ENCODE assay signal across 1 cellular context in genomic region chr17:72575542-72576233, GRCh38.
TF ChIP-seq lines count a peak whose summit lies in the region.

No MANE protein-coding gene starts in this region.

TF ChIP-seq in HepG2, 621 proteins besides CTCF, POLR2A, EP300 and RAD21 (continues in another document):
- peak; percentile 20; the same call in 1 of the 2 replicates for TF ChIP-seq FOXP4 (CRISPR knock-in tag; IDR thresholded peaks at IDR 0.05)
- TF ChIP-seq SALL2 (CRISPR knock-in tag; IDR thresholded peaks at IDR 0.05) = no peak
- no peak for TF ChIP-seq ISL2 (CRISPR knock-in tag; IDR thresholded peaks at IDR 0.05)
- TF ChIP-seq ZNF160 (CRISPR knock-in tag; IDR thresholded peaks at IDR 0.05) = no peak
- TF ChIP-seq, protein P1, sequence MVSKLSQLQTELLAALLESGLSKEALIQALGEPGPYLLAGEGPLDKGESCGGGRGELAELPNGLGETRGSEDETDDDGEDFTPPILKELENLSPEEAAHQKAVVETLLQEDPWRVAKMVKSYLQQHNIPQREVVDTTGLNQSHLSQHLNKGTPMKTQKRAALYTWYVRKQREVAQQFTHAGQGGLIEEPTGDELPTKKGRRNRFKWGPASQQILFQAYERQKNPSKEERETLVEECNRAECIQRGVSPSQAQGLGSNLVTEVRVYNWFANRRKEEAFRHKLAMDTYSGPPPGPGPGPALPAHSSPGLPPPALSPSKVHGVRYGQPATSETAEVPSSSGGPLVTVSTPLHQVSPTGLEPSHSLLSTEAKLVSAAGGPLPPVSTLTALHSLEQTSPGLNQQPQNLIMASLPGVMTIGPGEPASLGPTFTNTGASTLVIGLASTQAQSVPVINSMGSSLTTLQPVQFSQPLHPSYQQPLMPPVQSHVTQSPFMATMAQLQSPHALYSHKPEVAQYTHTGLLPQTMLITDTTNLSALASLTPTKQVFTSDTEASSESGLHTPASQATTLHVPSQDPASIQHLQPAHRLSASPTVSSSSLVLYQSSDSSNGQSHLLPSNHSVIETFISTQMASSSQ (IDR thresholded peaks at IDR 0.05; ENCODE audit: low read depth) = no peak
- TF ChIP-seq, protein P1 (CRISPR knock-in tag; IDR thresholded peaks at IDR 0.05; ENCODE audit: borderline replicate concordance) = 0 out of 2 replicates have a peak, but pooled peaks have one; percentile 13
- no peak for TF ChIP-seq RNF2 (conservative IDR thresholded peaks at IDR 0.05; ENCODE audit: low read depth)
- TF ChIP-seq SOX13 (IDR thresholded peaks at IDR 0.05) = no peak
- TF ChIP-seq SOX13 (CRISPR knock-in tag; conservative IDR thresholded peaks at IDR 0.05 in 1 of 2, IDR thresholded peaks at IDR 0.05 in 1 of 2) = peak in 1 of 2 experiments; percentile 52; a peak in 2 of 4 replicates
- TF ChIP-seq, protein P2, sequence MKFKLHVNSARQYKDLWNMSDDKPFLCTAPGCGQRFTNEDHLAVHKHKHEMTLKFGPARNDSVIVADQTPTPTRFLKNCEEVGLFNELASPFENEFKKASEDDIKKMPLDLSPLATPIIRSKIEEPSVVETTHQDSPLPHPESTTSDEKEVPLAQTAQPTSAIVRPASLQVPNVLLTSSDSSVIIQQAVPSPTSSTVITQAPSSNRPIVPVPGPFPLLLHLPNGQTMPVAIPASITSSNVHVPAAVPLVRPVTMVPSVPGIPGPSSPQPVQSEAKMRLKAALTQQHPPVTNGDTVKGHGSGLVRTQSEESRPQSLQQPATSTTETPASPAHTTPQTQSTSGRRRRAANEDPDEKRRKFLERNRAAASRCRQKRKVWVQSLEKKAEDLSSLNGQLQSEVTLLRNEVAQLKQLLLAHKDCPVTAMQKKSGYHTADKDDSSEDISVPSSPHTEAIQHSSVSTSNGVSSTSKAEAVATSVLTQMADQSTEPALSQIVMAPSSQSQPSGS (CRISPR knock-in tag; IDR thresholded peaks at IDR 0.05) = no peak
- TF ChIP-seq, protein P3, sequence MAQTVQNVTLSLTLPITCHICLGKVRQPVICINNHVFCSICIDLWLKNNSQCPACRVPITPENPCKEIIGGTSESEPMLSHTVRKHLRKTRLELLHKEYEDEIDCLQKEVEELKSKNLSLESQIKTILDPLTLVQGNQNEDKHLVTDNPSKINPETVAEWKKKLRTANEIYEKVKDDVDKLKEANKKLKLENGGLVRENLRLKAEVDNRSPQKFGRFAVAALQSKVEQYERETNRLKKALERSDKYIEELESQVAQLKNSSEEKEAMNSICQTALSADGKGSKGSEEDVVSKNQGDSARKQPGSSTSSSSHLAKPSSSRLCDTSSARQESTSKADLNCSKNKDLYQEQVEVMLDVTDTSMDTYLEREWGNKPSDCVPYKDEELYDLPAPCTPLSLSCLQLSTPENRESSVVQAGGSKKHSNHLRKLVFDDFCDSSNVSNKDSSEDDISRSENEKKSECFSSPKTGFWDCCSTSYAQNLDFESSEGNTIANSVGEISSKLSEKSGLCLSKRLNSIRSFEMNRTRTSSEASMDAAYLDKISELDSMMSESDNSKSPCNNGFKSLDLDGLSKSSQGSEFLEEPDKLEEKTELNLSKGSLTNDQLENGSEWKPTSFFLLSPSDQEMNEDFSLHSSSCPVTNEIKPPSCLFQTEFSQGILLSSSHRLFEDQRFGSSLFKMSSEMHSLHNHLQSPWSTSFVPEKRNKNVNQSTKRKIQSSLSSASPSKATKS (CRISPR knock-in tag; IDR thresholded peaks at IDR 0.05) = no peak
- TF ChIP-seq ZMAT3 (CRISPR knock-in tag; conservative IDR thresholded peaks at IDR 0.05) = no peak
- TF ChIP-seq, protein P4, sequence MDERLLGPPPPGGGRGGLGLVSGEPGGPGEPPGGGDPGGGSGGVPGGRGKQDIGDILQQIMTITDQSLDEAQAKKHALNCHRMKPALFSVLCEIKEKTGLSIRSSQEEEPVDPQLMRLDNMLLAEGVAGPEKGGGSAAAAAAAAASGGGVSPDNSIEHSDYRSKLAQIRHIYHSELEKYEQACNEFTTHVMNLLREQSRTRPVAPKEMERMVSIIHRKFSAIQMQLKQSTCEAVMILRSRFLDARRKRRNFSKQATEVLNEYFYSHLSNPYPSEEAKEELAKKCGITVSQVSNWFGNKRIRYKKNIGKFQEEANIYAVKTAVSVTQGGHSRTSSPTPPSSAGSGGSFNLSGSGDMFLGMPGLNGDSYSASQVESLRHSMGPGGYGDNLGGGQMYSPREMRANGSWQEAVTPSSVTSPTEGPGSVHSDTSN (CRISPR knock-in tag; IDR thresholded peaks at IDR 0.05) = no peak
- no peak for TF ChIP-seq NR2F6 (IDR thresholded peaks at IDR 0.05)
- TF ChIP-seq NR2F6 (CRISPR knock-in tag; IDR thresholded peaks at IDR 0.05) = peak; percentile 31; the same call in 1 of the 2 replicates
- no peak for TF ChIP-seq ZNF687 (CRISPR knock-in tag; IDR thresholded peaks at IDR 0.05)
- TF ChIP-seq ZNF83 (CRISPR knock-in tag; IDR thresholded peaks at IDR 0.05; ENCODE audit: borderline replicate concordance) = no peak
- TF ChIP-seq ZNF616 (CRISPR knock-in tag; IDR thresholded peaks at IDR 0.05; ENCODE audit: low read depth) = 0 out of 2 replicates have a peak, but pooled peaks have one; percentile 63
- no peak for TF ChIP-seq ZNF224 (CRISPR knock-in tag; IDR thresholded peaks at IDR 0.05)
- peak; percentile 69; the same call in 1 of the 2 replicates for TF ChIP-seq FOXA3 (CRISPR knock-in tag; IDR thresholded peaks at IDR 0.05)
- TF ChIP-seq, protein P5, sequence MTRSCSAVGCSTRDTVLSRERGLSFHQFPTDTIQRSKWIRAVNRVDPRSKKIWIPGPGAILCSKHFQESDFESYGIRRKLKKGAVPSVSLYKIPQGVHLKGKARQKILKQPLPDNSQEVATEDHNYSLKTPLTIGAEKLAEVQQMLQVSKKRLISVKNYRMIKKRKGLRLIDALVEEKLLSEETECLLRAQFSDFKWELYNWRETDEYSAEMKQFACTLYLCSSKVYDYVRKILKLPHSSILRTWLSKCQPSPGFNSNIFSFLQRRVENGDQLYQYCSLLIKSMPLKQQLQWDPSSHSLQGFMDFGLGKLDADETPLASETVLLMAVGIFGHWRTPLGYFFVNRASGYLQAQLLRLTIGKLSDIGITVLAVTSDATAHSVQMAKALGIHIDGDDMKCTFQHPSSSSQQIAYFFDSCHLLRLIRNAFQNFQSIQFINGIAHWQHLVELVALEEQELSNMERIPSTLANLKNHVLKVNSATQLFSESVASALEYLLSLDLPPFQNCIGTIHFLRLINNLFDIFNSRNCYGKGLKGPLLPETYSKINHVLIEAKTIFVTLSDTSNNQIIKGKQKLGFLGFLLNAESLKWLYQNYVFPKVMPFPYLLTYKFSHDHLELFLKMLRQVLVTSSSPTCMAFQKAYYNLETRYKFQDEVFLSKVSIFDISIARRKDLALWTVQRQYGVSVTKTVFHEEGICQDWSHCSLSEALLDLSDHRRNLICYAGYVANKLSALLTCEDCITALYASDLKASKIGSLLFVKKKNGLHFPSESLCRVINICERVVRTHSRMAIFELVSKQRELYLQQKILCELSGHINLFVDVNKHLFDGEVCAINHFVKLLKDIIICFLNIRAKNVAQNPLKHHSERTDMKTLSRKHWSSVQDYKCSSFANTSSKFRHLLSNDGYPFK (CRISPR knock-in tag; IDR thresholded peaks at IDR 0.05; ENCODE audit: borderline replicate concordance) = no peak
- no peak for TF ChIP-seq ZFP90 (CRISPR knock-in tag; IDR thresholded peaks at IDR 0.05; ENCODE audit: borderline replicate concordance)
- TF ChIP-seq NFKB2 (CRISPR knock-in tag; IDR thresholded peaks at IDR 0.05; ENCODE audit: borderline replicate concordance) = 0 out of 2 replicates have a peak, but pooled peaks have one; percentile 1
- TF ChIP-seq RBM22 (optimal IDR thresholded peaks at IDR 0.05; ENCODE audit: low read length) = peak; percentile 28
- TF ChIP-seq RXRB (CRISPR knock-in tag; IDR thresholded peaks at IDR 0.05; ENCODE audit: borderline replicate concordance) = 0 out of 2 replicates have a peak, but pooled peaks have one; percentile 12
- TF ChIP-seq, protein P6, sequence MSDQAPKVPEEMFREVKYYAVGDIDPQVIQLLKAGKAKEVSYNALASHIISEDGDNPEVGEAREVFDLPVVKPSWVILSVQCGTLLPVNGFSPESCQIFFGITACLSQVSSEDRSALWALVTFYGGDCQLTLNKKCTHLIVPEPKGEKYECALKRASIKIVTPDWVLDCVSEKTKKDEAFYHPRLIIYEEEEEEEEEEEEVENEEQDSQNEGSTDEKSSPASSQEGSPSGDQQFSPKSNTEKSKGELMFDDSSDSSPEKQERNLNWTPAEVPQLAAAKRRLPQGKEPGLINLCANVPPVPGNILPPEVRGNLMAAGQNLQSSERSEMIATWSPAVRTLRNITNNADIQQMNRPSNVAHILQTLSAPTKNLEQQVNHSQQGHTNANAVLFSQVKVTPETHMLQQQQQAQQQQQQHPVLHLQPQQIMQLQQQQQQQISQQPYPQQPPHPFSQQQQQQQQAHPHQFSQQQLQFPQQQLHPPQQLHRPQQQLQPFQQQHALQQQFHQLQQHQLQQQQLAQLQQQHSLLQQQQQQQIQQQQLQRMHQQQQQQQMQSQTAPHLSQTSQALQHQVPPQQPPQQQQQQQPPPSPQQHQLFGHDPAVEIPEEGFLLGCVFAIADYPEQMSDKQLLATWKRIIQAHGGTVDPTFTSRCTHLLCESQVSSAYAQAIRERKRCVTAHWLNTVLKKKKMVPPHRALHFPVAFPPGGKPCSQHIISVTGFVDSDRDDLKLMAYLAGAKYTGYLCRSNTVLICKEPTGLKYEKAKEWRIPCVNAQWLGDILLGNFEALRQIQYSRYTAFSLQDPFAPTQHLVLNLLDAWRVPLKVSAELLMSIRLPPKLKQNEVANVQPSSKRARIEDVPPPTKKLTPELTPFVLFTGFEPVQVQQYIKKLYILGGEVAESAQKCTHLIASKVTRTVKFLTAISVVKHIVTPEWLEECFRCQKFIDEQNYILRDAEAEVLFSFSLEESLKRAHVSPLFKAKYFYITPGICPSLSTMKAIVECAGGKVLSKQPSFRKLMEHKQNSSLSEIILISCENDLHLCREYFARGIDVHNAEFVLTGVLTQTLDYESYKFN (CRISPR knock-in tag; conservative IDR thresholded peaks at IDR 0.05) = 0 out of 2 replicates have a peak, but pooled peaks have one; percentile 13
- TF ChIP-seq ZNF788 (CRISPR knock-in tag; IDR thresholded peaks at IDR 0.05; ENCODE audit: borderline replicate concordance) = peak; percentile 52; the same call in 1 of the 2 replicates
- TF ChIP-seq FOSL2 (CRISPR knock-in tag; IDR thresholded peaks at IDR 0.05) = peak; percentile 44
- TF ChIP-seq SIX4 (CRISPR knock-in tag; IDR thresholded peaks at IDR 0.05) = peak; percentile 78; the same call in 1 of the 2 replicates
